ENCODE assay signal across 1 cellular context in genomic region chr14:23910081-23910875, GRCh38.
TF ChIP-seq lines count a peak whose summit lies in the region.

No MANE protein-coding gene starts in this region.

TF ChIP-seq in HCT116, 20 proteins besides CTCF, POLR2A, EP300 and RAD21 (continued from another document):
- TF ChIP-seq REST (IDR thresholded peaks at IDR 0.05; ENCODE audit: low read depth) (no peak), POLR2AphosphoS5 (IDR thresholded peaks at IDR 0.05; ENCODE audit: low read depth, low read length) (no peak), YY1 (IDR thresholded peaks at IDR 0.05; ENCODE audit: extremely low read depth, insufficient replicate concordance, low read depth, low read length) (no peak), EGR1 (IDR thresholded peaks at IDR 0.05; ENCODE audit: low read depth) (no peak), EZH2phosphoT487 (IDR thresholded peaks at IDR 0.05; ENCODE audit: borderline replicate concordance) (no peak), ZNF274 (IDR thresholded peaks at IDR 0.05; ENCODE audit: low read depth, low read length) (no peak), CEBPB (IDR thresholded peaks at IDR 0.05; ENCODE audit: low read depth) (no peak), EZH2 (IDR thresholded peaks at IDR 0.05) (no peak)
